19 cellular contexts compared by ENCODE assay signal in genomic region chr3:134494539-134494938, GRCh38. TPM values are rescaled to one million over a fixed set of nuclear protein-coding genes. Genes with fewer than 3 reads are reported as not detected.
DNase-seq lines count a peak whose midpoint lies in the region; ATAC-seq and TF ChIP-seq lines count a peak whose summit lies in the region.
"Had no signal": no experiment of that assay in that cellular context is flagged by ENCODE, and none has a peak within 500 bp of the region (broad histone marks: within the 10 kb centered on the region; RNA-seq: fewer than 3 reads in every experiment).

No MANE protein-coding gene starts in this region.

- 0 out of 3 replicates have a peak, but pooled peaks have one; percentile 52 for ATAC-seq in DND-41 (ENCODE audit: insufficient read depth, low read depth)
- ATAC-seq: Right ventricle myocardium inferior had no signal

- peaks cover 38% of the 10 kb centered on the region for H3K4me1 Mint-ChIP-seq in activated CD4-positive, alpha-beta T cell treated with anti-CD3 and anti-CD28 coated beads, Interleukin-2, amount 10 ng/mL, durations not matched to agents 24 days and 14 days

- H3K27ac ChIP-seq in DND-41 (ENCODE audit: low read length): no peak overlapping the region
- H3K27ac ChIP-seq: PC-9 had no signal

- no peak overlapping the region for H3K27ac Mint-ChIP-seq in activated CD4-positive, alpha-beta T cell treated with anti-CD3 and anti-CD28 coated beads, Interleukin-2, amount 10 ng/mL, durations not matched to agents 24 days and 14 days
- H3K27ac Mint-ChIP-seq: CD4-positive, CD25-positive, alpha-beta regulatory T cell had no signal

- H3K4me2 ChIP-seq in DND-41 (ENCODE audit: insufficient read depth, low read length): no peak overlapping the region
- H3K4me2 ChIP-seq: PC-9 had no signal

- no peaks in the 10 kb centered on the region for H3K27me3 ChIP-seq in DND-41 (ENCODE audit: insufficient read depth, low read length, poor library complexity)

- H3K9ac ChIP-seq in DND-41 (ENCODE audit: low read depth, low read length): no peak overlapping the region

- H4K20me1 ChIP-seq in DND-41 (ENCODE audit: insufficient read depth, low read length): peaks cover 7% of the 10 kb centered on the region; the same call in 1 of the 2 replicates

- DNase-seq in DND-41: no peak
- DNase-seq in Jurkat, Clone E6-1 (ENCODE audit: low read depth, low spot score): peak; percentile 79
- DNase-seq in SK-MEL-5 (ENCODE audit: low read depth, low spot score): peak; percentile 91
- DNase-seq in fibroblast of pulmonary artery (ENCODE audit: low read depth): peak; percentile 31
- no peak for DNase-seq in NCI-H524 treated with DMSO at 0.1 percent for 48 hours (lab: John Stamatoyannopoulos, UW)
- no peak for DNase-seq in stimulated activated CD4-positive, alpha-beta T cell treated with anti-CD3 and anti-CD28 coated beads, Interleukin-4, amount 100 ng/mL, for 24 hours
- no peak for DNase-seq in NCI-H2171 treated with DMSO at 0.1 percent for 48 hours (lab: John Stamatoyannopoulos, UW)
- no peak for DNase-seq in activated CD4-positive, alpha-beta T cell treated with anti-CD3 and anti-CD28 coated beads, Interleukin-2, amount 10 ng/mL, durations not matched to agents 24 days and 14 days
- DNase-seq: Calu3; CD4-positive, CD25-positive, alpha-beta regulatory T cell; DMS79 treated with DMSO at 0.1 percent for 48 hours; H7; NCI-H1105; NCI-H187; NCI-H446 treated with DMSO at 0.1 percent for 48 hours; NCI-H774; PC-9; SW 1271 had no signal

- H3K4me3 ChIP-seq in DND-41 (ENCODE audit: low read depth in 1 of 2, low read length in 2 of 2) (no peak overlapping the region), fibroblast of pulmonary artery (replicated peaks; ENCODE audit: low read depth, low read length) (no peak overlapping the region)
- peak overlapping the region; percentile 46 for H3K4me3 ChIP-seq in Jurkat, Clone E6-1 (ENCODE audit: low read length)
- H3K4me3 ChIP-seq: PC-9 had no signal

- intact Hi-C loops in activated CD4-positive, alpha-beta T cell treated with anti-CD3 and anti-CD28 coated beads, Interleukin-2, amount 10 ng/mL, durations not matched to agents 24 days and 14 days (cut with micrococcal nuclease): no loop called here

- H3K4me3 Mint-ChIP-seq in activated CD4-positive, alpha-beta T cell treated with anti-CD3 and anti-CD28 coated beads, Interleukin-2, amount 10 ng/mL, durations not matched to agents 24 days and 14 days: no peak overlapping the region
- H3K4me3 Mint-ChIP-seq: CD4-positive, CD25-positive, alpha-beta regulatory T cell had no signal

- peaks cover 44% of the 10 kb centered on the region for H3K36me3 Mint-ChIP-seq in activated CD4-positive, alpha-beta T cell treated with anti-CD3 and anti-CD28 coated beads, Interleukin-2, amount 10 ng/mL, durations not matched to agents 24 days and 14 days (ENCODE audit: low read depth)

- no peaks in the 10 kb centered on the region for H3K27me3 Mint-ChIP-seq in activated CD4-positive, alpha-beta T cell treated with anti-CD3 and anti-CD28 coated beads, Interleukin-2, amount 10 ng/mL, durations not matched to agents 24 days and 14 days
- H3K27me3 Mint-ChIP-seq: CD4-positive, CD25-positive, alpha-beta regulatory T cell had no signal

- H3K36me3 ChIP-seq in DND-41 (ENCODE audit: insufficient read depth, low read length): peaks cover 15% of the 10 kb centered on the region

- H3K79me2 ChIP-seq in DND-41 (ENCODE audit: insufficient read depth, low read length): peaks cover 86% of the 10 kb centered on the region

- in situ Hi-C loops in SK-MEL-5 (cut with HindIII; ENCODE audit: low pct_unique_long_range_greater_than_20kb, low sequenced_read_pairs): loop anchor here (25.0 kb wide), 1 partner anchor 282 kb away; no protein-coding TSS in a partner anchor

- no peak overlapping the region for H2AFZ ChIP-seq in DND-41 (ENCODE audit: low read depth, low read length)
- H2AFZ ChIP-seq: PC-9 had no signal

- TF ChIP-seq CTCF in DND-41 (IDR thresholded peaks at IDR 0.05; ENCODE audit: borderline replicate concordance, extremely low read depth, low read length, poor library complexity, severe bottlenecking) (no peak), fibroblast of pulmonary artery (IDR thresholded peaks at IDR 0.05; ENCODE audit: low read length, missing control alignments) (no peak)

- peaks cover 5% of the 10 kb centered on the region for H3K9me3 Mint-ChIP-seq in activated CD4-positive, alpha-beta T cell treated with anti-CD3 and anti-CD28 coated beads, Interleukin-2, amount 10 ng/mL, durations not matched to agents 24 days and 14 days

- H3K4me1 ChIP-seq in DND-41 (ENCODE audit: insufficient read depth, low read length): 0 out of 2 replicates have a peak, but pooled peaks cover 2% of the 10 kb centered on the region

- no peaks in the 10 kb centered on the region for H3K9me3 ChIP-seq in DND-41 (ENCODE audit: insufficient read depth, low read length, severe bottlenecking)

RNA-seq across cellular contexts. Expression of gene CEP63, which starts 8.7 kb away (rescaled TPM):
- 59.2 TPM for polyA plus RNA-seq in Jurkat, Clone E6-1 (2012; ENCODE audit: insufficient read depth, insufficient read length)
- total RNA-seq in SK-MEL-5 (2014; rRNA removed; shearing (Covaris generic)): 32.2 and 34.1 TPM in 2 replicates
- 25.6 and 28.5 TPM in 2 replicates for polyA plus RNA-seq in SK-MEL-5 (2015; cell fraction: cytosol; rRNA removed)
- 28.1 and 48.2 TPM in 2 replicates for polyA plus RNA-seq in SK-MEL-5 (2015; cell fraction: nucleus; rRNA removed)
- total RNA-seq in activated CD4-positive, alpha-beta T cell treated with anti-CD3 and anti-CD28 coated beads, Interleukin-2, amount 10 ng/mL, durations not matched to agents 24 days and 14 days: 18.6 and 20.5 TPM in 2 replicates

RNA-seq across cellular contexts. Expression of gene ANAPC13, which starts 8.8 kb away (rescaled TPM):
- polyA plus RNA-seq in Jurkat, Clone E6-1 (2012; ENCODE audit: insufficient read depth, insufficient read length): 70.2 TPM
- total RNA-seq in SK-MEL-5 (2014; rRNA removed; shearing (Covaris generic)): 46.4 and 49.2 TPM in 2 replicates
- polyA plus RNA-seq in SK-MEL-5 (2015; cell fraction: cytosol; rRNA removed): 47.6 and 50.8 TPM in 2 replicates
- polyA plus RNA-seq in SK-MEL-5 (2015; cell fraction: nucleus; rRNA removed): 9.0 and 10.8 TPM in 2 replicates
- 29.7 and 30.0 TPM in 2 replicates for total RNA-seq in activated CD4-positive, alpha-beta T cell treated with anti-CD3 and anti-CD28 coated beads, Interleukin-2, amount 10 ng/mL, durations not matched to agents 24 days and 14 days

Comparison
In these comparisons a context has a peak if more than half of its experiments do, and no peak if none do; other contexts are left out.
1. DNase-seq: peak in Jurkat, Clone E6-1 (single experiment), SK-MEL-5 (single experiment) and fibroblast of pulmonary artery (single experiment); none in DND-41 (single experiment), NCI-H524 treated with DMSO at 0.1 percent for 48 hours (single experiment), stimulated activated CD4-positive, alpha-beta T cell treated with anti-CD3 and anti-CD28 coated beads, Interleukin-4, amount 100 ng/mL, for 24 hours (single experiment), NCI-H2171 treated with DMSO at 0.1 percent for 48 hours (single experiment) and activated CD4-positive, alpha-beta T cell treated with anti-CD3 and anti-CD28 coated beads, Interleukin-2, amount 10 ng/mL, durations not matched to agents 24 days and 14 days (single experiment).